In the genomic region with DNA sequence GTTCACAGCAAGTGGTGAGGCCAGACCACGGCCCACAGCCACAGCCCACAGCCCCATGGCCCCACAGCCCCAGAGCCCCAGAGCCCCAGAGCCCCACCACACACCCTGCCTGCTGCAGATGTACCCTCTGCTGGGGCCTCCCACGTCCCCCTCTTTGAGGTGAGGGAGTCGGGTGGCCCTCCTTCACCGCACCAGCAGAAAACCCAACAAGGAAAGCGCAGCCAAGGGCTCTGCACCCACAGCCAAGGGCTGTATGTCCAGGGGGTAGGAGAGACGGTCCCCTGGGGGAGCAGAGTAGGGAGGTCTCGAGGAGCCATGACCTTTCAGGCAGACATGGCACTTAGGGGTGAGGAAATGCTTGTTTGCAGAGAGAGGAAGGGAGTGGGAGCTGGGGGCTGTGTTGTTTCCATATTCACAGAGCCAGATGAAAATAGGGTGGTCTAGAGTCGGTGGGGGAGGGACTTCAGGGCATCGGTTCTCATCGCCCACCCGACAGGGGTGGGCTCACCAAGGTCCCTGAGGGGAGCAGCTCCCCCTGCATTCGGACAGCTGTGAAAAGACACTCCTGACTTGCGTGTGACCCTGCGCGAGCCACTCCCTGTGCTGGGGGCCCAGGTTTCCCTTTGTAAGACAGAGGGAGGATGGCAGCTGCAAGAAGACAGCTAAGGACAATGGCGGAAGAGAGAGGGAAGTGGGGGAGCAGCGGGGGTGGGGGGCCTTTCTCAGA, we compare ENCODE assay signal across 12 cellular contexts.
"Had no signal": no experiment of that assay in that cellular context is flagged by ENCODE, and none has a peak within 500 bp of the region (broad histone marks: within the 10 kb centered on the region; RNA-seq: fewer than 3 reads in every experiment).

No MANE protein-coding gene starts in this region.

- H3K4me3 ChIP-seq: transverse colon had no signal

- H3K4me3 Mint-ChIP-seq: activated naive CD8-positive, alpha-beta T cell treated with anti-CD3 and anti-CD28 coated beads for 36 hours; activated T-cell treated with anti-CD3 and anti-CD28 coated beads, Interleukin-2, amount 50 U/mL, for 4 hours; stimulated activated effector memory CD8-positive, alpha-beta T cell treated with anti-CD3 and anti-CD28 coated beads, Interleukin-12 subunit alpha, Interleukin-12 subunit beta, amount 100 ng/mL, for 72 hours had no signal

- H3K9me3 Mint-ChIP-seq: activated naive CD8-positive, alpha-beta T cell treated with anti-CD3 and anti-CD28 coated beads for 36 hours; activated T-cell treated with anti-CD3 and anti-CD28 coated beads, Interleukin-2, amount 50 U/mL, for 4 hours; stimulated activated effector memory CD8-positive, alpha-beta T cell treated with anti-CD3 and anti-CD28 coated beads, Interleukin-12 subunit alpha, Interleukin-12 subunit beta, amount 100 ng/mL, for 72 hours had no signal

- H3K4me1 Mint-ChIP-seq: activated naive CD8-positive, alpha-beta T cell treated with anti-CD3 and anti-CD28 coated beads for 36 hours; stimulated activated effector memory CD8-positive, alpha-beta T cell treated with anti-CD3 and anti-CD28 coated beads, Interleukin-12 subunit alpha, Interleukin-12 subunit beta, amount 100 ng/mL, for 72 hours had no signal

- H3K27me3 ChIP-seq: transverse colon had no signal

- H3K9me3 ChIP-seq: transverse colon had no signal

- H3K4me1 ChIP-seq: transverse colon had no signal

- H3K27ac Mint-ChIP-seq: activated naive CD8-positive, alpha-beta T cell treated with anti-CD3 and anti-CD28 coated beads for 36 hours; stimulated activated effector memory CD8-positive, alpha-beta T cell treated with anti-CD3 and anti-CD28 coated beads, Interleukin-12 subunit alpha, Interleukin-12 subunit beta, amount 100 ng/mL, for 72 hours had no signal

- DNase-seq: activated gamma-delta T cell treated with Interleukin-2 at 50 U/mL for 16 hours; activated naive CD8-positive, alpha-beta T cell treated with anti-CD3 and anti-CD28 coated beads for 36 hours; activated T-cell treated with anti-CD3 and anti-CD28 coated beads, Interleukin-2, amount 50 U/mL, for 4 hours; cerebellar nuclear complex; left colon; mammary epithelial cell; right cardiac atrium; SW 1271; transverse colon had no signal

- H3K36me3 Mint-ChIP-seq: activated naive CD8-positive, alpha-beta T cell treated with anti-CD3 and anti-CD28 coated beads for 36 hours; stimulated activated effector memory CD8-positive, alpha-beta T cell treated with anti-CD3 and anti-CD28 coated beads, Interleukin-12 subunit alpha, Interleukin-12 subunit beta, amount 100 ng/mL, for 72 hours had no signal

- ATAC-seq: activated CD4-positive, CD25-positive, alpha-beta regulatory T cell treated with anti-CD3 and anti-CD28 coated beads, Interleukin-2, amount 50 U/mL, for 24 hours; activated T-cell treated with anti-CD3 and anti-CD28 coated beads, Interleukin-2, amount 50 U/mL, for 4 hours; esophagus mucosa; left colon; stimulated activated effector memory CD8-positive, alpha-beta T cell treated with anti-CD3 and anti-CD28 coated beads, Interleukin-12 subunit alpha, Interleukin-12 subunit beta, amount 100 ng/mL, for 72 hours had no signal

- H3K36me3 ChIP-seq: transverse colon had no signal

- H3K27ac ChIP-seq: transverse colon had no signal
